In genomic region chr7:78215199-78215598, GRCh38 we compare ENCODE assay signal across 28 cellular contexts.
"Had no signal": no experiment of that assay in that cellular context is flagged by ENCODE, and none has a peak within 500 bp of the region (broad histone marks: within the 10 kb centered on the region; RNA-seq: fewer than 3 reads in every experiment).

No MANE protein-coding gene starts in this region.

- ATAC-seq: heart right ventricle; naive thymus-derived CD4-positive, alpha-beta T cell; natural killer cell treated with Interleukin-12 subunit alpha and Interleukin-12 subunit beta and Interleukin-15 and Interleukin-18, amount 100 ng/mL, for 72 hours; pancreas; right cardiac atrium; sciatic nerve; stimulated activated memory B cell treated with anti-CD40 and anti-IgM and Interleukin-4, amounts not matched to agents 10 μg/mL and 1 μg/mL and 100 μg/mL, for 72 hours; upper lobe of right lung had no signal

- H3K27ac Mint-ChIP-seq: mesothelial cell of epicardium; naive thymus-derived CD4-positive, alpha-beta T cell; natural killer cell treated with Interleukin-12 subunit alpha and Interleukin-12 subunit beta and Interleukin-15 and Interleukin-18, amount 100 ng/mL, for 72 hours; stimulated activated memory B cell treated with anti-CD40 and anti-IgM and Interleukin-4, amounts not matched to agents 10 μg/mL and 1 μg/mL and 100 μg/mL, for 72 hours had no signal

- DNase-seq: heart right ventricle; islet precursor cell; left ventricle myocardium inferior; mesendoderm; naive thymus-derived CD4-positive, alpha-beta T cell; nucleus accumbens; pancreas; posterior cingulate gyrus; retina; right cardiac atrium; small intestine; spleen; stimulated activated CD4-positive, alpha-beta T cell treated with anti-CD3 and anti-CD28 coated beads, Interleukin-4, amount 100 ng/mL, for 4 hours; stimulated activated CD8-positive, alpha-beta memory T cell treated with anti-CD3 and anti-CD28 coated beads, Interleukin-4, amount 100 ng/mL, for 48 hours; stimulated activated naive CD4-positive, alpha-beta T cell treated with Interleukin-2 at 50 U/mL for 16 hours; stomach; testis; thyroid gland; trophoblast cell; upper lobe of right lung had no signal

- H3K4me3 Mint-ChIP-seq: mesothelial cell of epicardium; naive thymus-derived CD4-positive, alpha-beta T cell; natural killer cell treated with Interleukin-12 subunit alpha and Interleukin-12 subunit beta and Interleukin-15 and Interleukin-18, amount 100 ng/mL, for 72 hours; stimulated activated memory B cell treated with anti-CD40 and anti-IgM and Interleukin-4, amounts not matched to agents 10 μg/mL and 1 μg/mL and 100 μg/mL, for 72 hours had no signal

- H3K36me3 ChIP-seq: heart right ventricle, left ventricle myocardium inferior, pancreas, prostate gland, spleen, stomach, thyroid gland, upper lobe of right lung had no signal

- H3K4me1 Mint-ChIP-seq: mesothelial cell of epicardium; naive thymus-derived CD4-positive, alpha-beta T cell; stimulated activated memory B cell treated with anti-CD40 and anti-IgM and Interleukin-4, amounts not matched to agents 10 μg/mL and 1 μg/mL and 100 μg/mL, for 72 hours had no signal

- FAIRE-seq: pancreas, small intestine, urothelium cell line had no signal

- H3K27me3 ChIP-seq: heart right ventricle, hepatocyte, pancreas, spleen, stomach, testis, thyroid gland, upper lobe of right lung had no signal

- H3K4me3 ChIP-seq: heart right ventricle, hepatocyte, left ventricle myocardium inferior, lung, pancreas, prostate gland, spleen, stomach, testis, thyroid gland, upper lobe of right lung had no signal
